16 cellular contexts compared by ENCODE assay signal in the genomic region with DNA sequence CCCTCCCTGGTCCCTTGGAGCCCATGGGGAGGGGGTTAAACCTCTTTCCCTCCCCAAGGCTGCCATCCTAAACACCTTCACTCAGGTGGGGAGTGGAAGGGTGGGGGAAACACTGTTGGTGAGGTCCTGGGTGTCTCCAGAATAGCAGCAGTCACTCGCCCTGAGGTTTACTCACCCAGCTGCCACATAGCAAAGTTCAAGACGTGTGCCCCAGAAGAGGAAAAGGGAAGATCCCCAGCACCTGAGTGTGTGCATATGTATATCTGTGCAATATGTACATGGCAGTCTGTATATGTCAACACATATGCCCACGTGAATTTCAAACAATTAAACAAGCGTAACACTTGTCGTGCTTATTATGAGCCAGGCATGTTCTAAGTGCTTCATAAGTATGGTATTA. TPM values are rescaled to one million over a fixed set of nuclear protein-coding genes. Genes with fewer than 3 reads are reported as not detected.
DNase-seq lines count a peak whose midpoint lies in the region; ATAC-seq and TF ChIP-seq lines count a peak whose summit lies in the region.
"Had no signal": no experiment of that assay in that cellular context is flagged by ENCODE, and none has a peak within 500 bp of the region (broad histone marks: within the 10 kb centered on the region; RNA-seq: fewer than 3 reads in every experiment).

No MANE protein-coding gene starts in this region.

- no peak overlapping the region for H3K14ac ChIP-seq in mesenchymal stem cell (ENCODE audit: low read length in 2 of 2)

- H3K9me3 ChIP-seq in mammary epithelial cell (replicated peaks; ENCODE audit: insufficient read depth, low read length), result no peaks in the 10 kb centered on the region
- H3K9me3 ChIP-seq in mesenchymal stem cell (ENCODE audit: control insufficient read depth, low read length), result no peaks in the 10 kb centered on the region
- no peaks in the 10 kb centered on the region for H3K9me3 ChIP-seq in suprapubic skin
- H3K9me3 ChIP-seq in HAP-1, result no peaks in the 10 kb centered on the region

- H3K79me2 ChIP-seq in mammary epithelial cell (ENCODE audit: insufficient read depth, low read length), result no peaks in the 10 kb centered on the region

- no peak overlapping the region for H2BK5ac ChIP-seq in mesenchymal stem cell (ENCODE audit: low read depth, low read length, poor library complexity, severe bottlenecking)

- peaks cover 18 to 28% (median 20%) of the 10 kb centered on the region in 3 donors for H3K4me1 Mint-ChIP-seq in IgD-negative memory B cell

- no peaks in the 10 kb centered on the region for H3K27me3 Mint-ChIP-seq in IgD-negative memory B cell

- dilution Hi-C loops in mammary epithelial cell (cut with HindIII; ENCODE audit: low sequenced_read_pairs), result no loop called here

- H3K79me1 ChIP-seq in mesenchymal stem cell (replicated peaks; ENCODE audit: low read length, poor library complexity, severe bottlenecking), result peaks cover 3% of the 10 kb centered on the region

- no peak overlapping the region for H4K91ac ChIP-seq in mesenchymal stem cell (ENCODE audit: low read length)

- H3K4me3 Mint-ChIP-seq in IgD-negative memory B cell, result no peak overlapping the region
- H3K4me3 Mint-ChIP-seq: neural crest cell had no signal

- ATAC-seq in GM21515 (IDR thresholded peaks at IDR 0.05; ENCODE audit: unreplicated experiment), result no peak

- peak overlapping the region in 1 of 2 experiments; percentile 7 for H3K18ac ChIP-seq in mesenchymal stem cell (ENCODE audit: low read depth in 1 of 2, low read length in 2 of 2)

- H3K27ac ChIP-seq in mammary epithelial cell (ENCODE audit: insufficient read depth, low read depth, low read length) (peak overlapping the region; percentile 68), mesenchymal stem cell (ENCODE audit: low read length, poor library complexity, severe bottlenecking) (peak overlapping the region; percentile 21), suprapubic skin (peak overlapping the region; percentile 64)
- H3K27ac ChIP-seq: SK-N-MC had no signal

- peak overlapping the region; percentile 54 for H3K4me2 ChIP-seq in mammary epithelial cell (ENCODE audit: insufficient read depth, low read depth, low read length)
- H3K4me2 ChIP-seq in mesenchymal stem cell (ENCODE audit: low read length, poor library complexity, severe bottlenecking), result no peak overlapping the region

- H3K27ac Mint-ChIP-seq in IgD-negative memory B cell, result peak overlapping the region in 2 of 3 donors; percentile 50 to 86
- H3K27ac Mint-ChIP-seq: activated T-helper 2 cell treated with anti-CD3 and anti-CD28 coated beads, Interferon-gamma antibody, Interleukin-2, Interleukin-4, amounts not matched to agents 10 μg/mL and 5 μg/mL and 100 μg/mL, durations not matched to agents 14 hours and 24 hours and 36 hours had no signal

- WGBS in mammary epithelial cell (ENCODE audit: low coverage, missing lambda C conversion rate), result 76% methylated on average over 5 of the region's 5 CpGs
- 72% methylated on average over 4 of the region's 5 CpGs for WGBS in mesenchymal stem cell
- 51% methylated on average over 5 of the region's 5 CpGs for WGBS in suprapubic skin

- in situ Hi-C loops in mammary epithelial cell (cut with MboI; ENCODE audit: low sequenced_read_pairs in 2 of 2) (loop anchor here in 1 of 2 donors (10.0 kb wide), 1 partner anchor 107 kb away; no protein-coding TSS in a partner anchor), HAP-1 (cut with MboI; ENCODE audit: low sequenced_read_pairs) (no loop called here)

- intact Hi-C loops in mammary epithelial cell (cut with micrococcal nuclease), result no loop called here

- no peak overlapping the region for H2BK15ac ChIP-seq in mesenchymal stem cell (ENCODE audit: low read depth, poor library complexity, severe bottlenecking)

- H3K9ac ChIP-seq in mammary epithelial cell (ENCODE audit: insufficient read depth, low read length), result peak overlapping the region; percentile 36
- peak overlapping the region; percentile 52 for H3K9ac ChIP-seq in mesenchymal stem cell (ENCODE audit: low read length)

- no peak overlapping the region for H3K23ac ChIP-seq in mesenchymal stem cell (ENCODE audit: low read length in 2 of 2)

- no peak for TF ChIP-seq CTCF in mammary epithelial cell (conservative IDR thresholded peaks at IDR 0.05 in 1 of 2, IDR thresholded peaks at IDR 0.05 in 1 of 2; ENCODE audit: extremely low read depth in 1 of 2, insufficient read depth in 1 of 2, low read depth in 1 of 2, low read length in 2 of 2)
- TF ChIP-seq CTCF in suprapubic skin (IDR thresholded peaks at IDR 0.05), result no peak

- H2BK120ac ChIP-seq in mesenchymal stem cell (ENCODE audit: low read depth, low read length), result no peak overlapping the region

- CTCF ChIA-PET in mammary epithelial cell (lab: Charles Lee; ENCODE audit: low non-redundant PET), result no interaction called here

- no peak for TF ChIP-seq POLR2A in suprapubic skin (IDR thresholded peaks at IDR 0.05)

- H3K4ac ChIP-seq in mesenchymal stem cell (ENCODE audit: low read depth in 1 of 2, low read length in 2 of 2), result no peak overlapping the region

- H3K36me3 ChIP-seq in mammary epithelial cell (ENCODE audit: insufficient read depth, low read length), result no peaks in the 10 kb centered on the region
- peaks cover 15 to 28% of the 10 kb centered on the region in 2 experiments for H3K36me3 ChIP-seq in mesenchymal stem cell (ENCODE audit: control insufficient read depth in 1 of 2, insufficient read depth in 2 of 2, low read depth in 1 of 2, low read length in 2 of 2)
- peaks cover 17% of the 10 kb centered on the region for H3K36me3 ChIP-seq in suprapubic skin
- no peaks in the 10 kb centered on the region for H3K36me3 ChIP-seq in HAP-1 (replicated peaks)

- H2AFZ ChIP-seq in mammary epithelial cell (ENCODE audit: low read depth, low read length) (peak overlapping the region; percentile 57), mesenchymal stem cell (ENCODE audit: low read depth, low read length) (no peak overlapping the region)

- H4K8ac ChIP-seq in mesenchymal stem cell (ENCODE audit: low read length), result no peak overlapping the region

- H3K27me3 ChIP-seq in mammary epithelial cell (ENCODE audit: insufficient read depth, low read length), result no peaks in the 10 kb centered on the region
- no peaks in the 10 kb centered on the region for H3K27me3 ChIP-seq in mesenchymal stem cell (ENCODE audit: control insufficient read depth in 1 of 2, insufficient read depth in 1 of 2, low read length in 2 of 2)
- no peaks in the 10 kb centered on the region for H3K27me3 ChIP-seq in suprapubic skin
- H3K27me3 ChIP-seq in HAP-1 (ENCODE audit: low read depth), result no peaks in the 10 kb centered on the region

- no TSS peak for BruUV-seq in mammary epithelial cell (replicated peaks; lab: Mats Ljungman, UMichigan)

- no peaks in the 10 kb centered on the region for H3K36me3 Mint-ChIP-seq in IgD-negative memory B cell

- no peak overlapping the region for H2BK12ac ChIP-seq in mesenchymal stem cell (ENCODE audit: low read length in 2 of 2)

- no peak for TF ChIP-seq EP300 in suprapubic skin (IDR thresholded peaks at IDR 0.05)

- DNase-seq in mammary epithelial cell, result no peak
- no peak for DNase-seq in mesenchymal stem cell
- no peak for DNase-seq in suprapubic skin (ENCODE audit: low spot score in 2 of 2)
- DNase-seq in HAP-1 (ENCODE audit: low spot score in 2 of 2), result no peak
- no peak for DNase-seq in T-helper 1 cell
- no peak for DNase-seq in hepatic stellate cell (ENCODE audit: low spot score)
- DNase-seq: activated CD4-positive, CD25-positive, alpha-beta regulatory T cell treated with anti-CD3 and anti-CD28 coated beads, Interleukin-2, amount 50 U/mL, for 72 hours; NCI-H1048; NCI-H524 treated with DMSO at 0.1 percent for 48 hours; stimulated activated CD4-positive, alpha-beta T cell treated with anti-CD3 and anti-CD28 coated beads, Interleukin-15, amount 100 ng/mL, for 24 hours; stimulated activated CD8-positive, alpha-beta memory T cell treated with anti-CD3 and anti-CD28 coated beads, Interleukin-4, amount 100 ng/mL, for 48 hours had no signal

- H3K4me1 ChIP-seq in mammary epithelial cell (ENCODE audit: insufficient read depth, low read length), result peaks cover 25% of the 10 kb centered on the region
- H3K4me1 ChIP-seq in mesenchymal stem cell (ENCODE audit: control insufficient read depth, insufficient read depth, low read depth, low read length), result peaks cover 20% of the 10 kb centered on the region
- peaks cover 26% of the 10 kb centered on the region for H3K4me1 ChIP-seq in suprapubic skin
- H3K4me1 ChIP-seq in HAP-1, result no peaks in the 10 kb centered on the region

- no peaks in the 10 kb centered on the region for H4K20me1 ChIP-seq in mammary epithelial cell (ENCODE audit: insufficient read depth, low read length)

- H3K9me3 Mint-ChIP-seq in IgD-negative memory B cell, result no peaks in the 10 kb centered on the region
- H3K9me3 Mint-ChIP-seq: activated T-helper 2 cell treated with anti-CD3 and anti-CD28 coated beads, Interferon-gamma antibody, Interleukin-2, Interleukin-4, amounts not matched to agents 10 μg/mL and 5 μg/mL and 100 μg/mL, durations not matched to agents 14 hours and 24 hours and 36 hours; neural crest cell had no signal

- H3K4me3 ChIP-seq in mammary epithelial cell (replicated peaks in 1 of 3; ENCODE audit: insufficient read depth in 1 of 3, low read depth in 2 of 3, low read length in 3 of 3), result no peak overlapping the region
- no peak overlapping the region for H3K4me3 ChIP-seq in mesenchymal stem cell (ENCODE audit: insufficient read depth in 1 of 2, low read depth in 1 of 2, low read length in 2 of 2)
- H3K4me3 ChIP-seq in suprapubic skin, result no peak overlapping the region
- no peak overlapping the region for H3K4me3 ChIP-seq in HAP-1
- H3K4me3 ChIP-seq: SK-N-MC had no signal

- H2AK5ac ChIP-seq in mesenchymal stem cell (ENCODE audit: low read length, severe bottlenecking), result peak overlapping the region; percentile 16

RNA-seq across cellular contexts. Expression of a gene that starts 31.3 kb away (rescaled TPM):
- polyA plus RNA-seq in IgD-negative memory B cell (19.3 TPM), mammary epithelial cell (11.3 TPM)
- total RNA-seq in mammary epithelial cell (10 to 100 TPM; 18.0 to 28.3 TPM), suprapubic skin (10 to 100 TPM; 14.3 to 18.5 (median 16.7) TPM)
- polyA minus RNA-seq in mammary epithelial cell, result 15.8 TPM
- polyA plus RNA-seq in mesenchymal stem cell (2013, experiment 1 of 2), result 10.1 TPM
- 10.5 TPM for polyA plus RNA-seq in mesenchymal stem cell (2013, experiment 2 of 2)

RNA-seq across cellular contexts. Expression of a gene that starts 59.4 kb away (rescaled TPM):
- 55.1 TPM for polyA plus RNA-seq in IgD-negative memory B cell
- 100 to 1,000 TPM in 1 of 2 donors, 10 to 100 TPM in 1; 82.2 to 135 TPM for total RNA-seq in mammary epithelial cell
- polyA plus RNA-seq in mammary epithelial cell, result 69.9 TPM
- polyA minus RNA-seq in mammary epithelial cell, result 212 TPM
- 58.5 TPM for polyA plus RNA-seq in mesenchymal stem cell (2013, experiment 1 of 2)
- polyA plus RNA-seq in mesenchymal stem cell (2013, experiment 2 of 2), result 58.1 TPM
- 10 to 100 TPM; 45.1 to 68.7 (median 53.5) TPM for total RNA-seq in suprapubic skin
